Comparison of ENCODE assay signal across 16 cellular contexts in genomic region chr11:7630002-7630401, GRCh38. TPM values are rescaled to one million over a fixed set of nuclear protein-coding genes. Genes with fewer than 3 reads are reported as not detected.
DNase-seq lines count a peak whose midpoint lies in the region; ATAC-seq, FAIRE-seq and TF ChIP-seq lines count a peak whose summit lies in the region.
"Had no signal": no experiment of that assay in that cellular context is flagged by ENCODE, and none has a peak within 500 bp of the region (broad histone marks: within the 10 kb centered on the region; RNA-seq: fewer than 3 reads in every experiment).

No MANE protein-coding gene starts in this region.

- intact Hi-C loops in right lobe of liver (cut with DNase I) (no loop called here), HepG2 (cut with micrococcal nuclease; ENCODE audit: unreplicated experiment) (no loop called here), head of caudate nucleus (cut with DNase I) (no loop called here)

- H3K4me2 ChIP-seq in HepG2 (ENCODE audit: low read depth, low read length), result no peak overlapping the region

- TF ChIP-seq EP300 in HepG2 (IDR thresholded peaks at IDR 0.05; ENCODE audit: low read depth in 2 of 2, low read length in 2 of 2) (no peak), HepG2 (CRISPR knock-in tag; IDR thresholded peaks at IDR 0.05; ENCODE audit: borderline replicate concordance) (no peak)

- H3K36me3 ChIP-seq in right lobe of liver (peaks cover 0 to 72% (median 34%) of the 10 kb centered on the region in 4 donors), HepG2 (replicated peaks in 1 of 2; ENCODE audit: control insufficient read depth in 1 of 2, insufficient read depth in 2 of 2, low read length in 2 of 2) (peaks cover 40 to 88% of the 10 kb centered on the region in 2 experiments)
- H3K36me3 ChIP-seq: breast epithelium, SJCRH30 had no signal

- POLR2A ChIA-PET in HepG2 (lab: Yijun Ruan, JAX), result interaction anchor here (1.0 to 1.4 kb wide), 2 partner anchors 17 to 56 kb away, joined by 3 read pairs; no protein-coding TSS in a partner anchor

- in situ Hi-C loops in HepG2 (cut with HindIII; ENCODE audit: extremely low pct_ligation_motif_present, low pct_unique_long_range_greater_than_20kb), result no loop called here

- no peaks in the 10 kb centered on the region for H3K79me2 ChIP-seq in HepG2 (ENCODE audit: insufficient read depth, low read length)

- no peak overlapping the region for H2AFZ ChIP-seq in HepG2 (ENCODE audit: low read length)

- no TSS peak for BruUV-seq in HepG2 (replicated peaks; lab: Mats Ljungman, UMichigan)

- no peaks in the 10 kb centered on the region for H3K27me3 ChIP-seq in right lobe of liver
- no peaks in the 10 kb centered on the region for H3K27me3 ChIP-seq in HepG2 (ENCODE audit: control insufficient read depth in 1 of 2, insufficient read depth in 2 of 2, low read length in 2 of 2)
- H3K27me3 ChIP-seq: breast epithelium, esophagus muscularis mucosa, SJCRH30 had no signal

- peak; percentile 57 to 65 (median 61) for DNase-seq in right lobe of liver
- DNase-seq in HepG2 (ENCODE audit: low spot score), result no peak
- peak in 40 of 42 donors; percentile 24 to 85 (median 57) for DNase-seq in head of caudate nucleus
- DNase-seq in occipital lobe (lab: John Stamatoyannopoulos, UW), result peak; percentile 3
- DNase-seq in SIG-M5 (lab: John Stamatoyannopoulos, UW), result no peak
- DNase-seq in GOT3 (lab: John Stamatoyannopoulos, UW), result no peak
- no peak for DNase-seq in RCC 7860 (ENCODE audit: low spot score)
- no peak for DNase-seq in central memory CD4-positive, alpha-beta T cell
- DNase-seq: HCEC 1CT, NCI-H2029, NCI-H524 treated with DMSO at 0.1 percent for 48 hours, SJCRH30 had no signal

- H3K27ac ChIP-seq in right lobe of liver (peak overlapping the region in 1 of 3 donors; percentile 13), HepG2 (ENCODE audit: extremely low read length, insufficient read depth, low read length) (no peak overlapping the region)
- H3K27ac ChIP-seq: breast epithelium, SJCRH30 had no signal

- TF ChIP-seq CTCF in right lobe of liver (IDR thresholded peaks at IDR 0.05) (no peak), HepG2 (CRISPR knock-in tag; IDR thresholded peaks at IDR 0.05) (no peak)

- CTCF ChIA-PET in HepG2 (lab: Yijun Ruan, JAX; ENCODE audit: low intra/inter-chr PET ratio, low total read pairs), result no interaction called here

- FAIRE-seq in HepG2 (lab: Jason Lieb, UNC) (no peak), RCC 7860 (lab: Jason Lieb, UNC) (no peak)
- FAIRE-seq: GM12891 had no signal

- no peaks in the 10 kb centered on the region for H4K20me1 ChIP-seq in HepG2 (ENCODE audit: insufficient read depth, low read length)

- no peak for TF ChIP-seq RAD21 in HepG2 (CRISPR knock-in tag; IDR thresholded peaks at IDR 0.05)

- no peaks in the 10 kb centered on the region for H3K9me3 ChIP-seq in right lobe of liver
- no peaks in the 10 kb centered on the region for H3K9me3 ChIP-seq in HepG2 (ENCODE audit: low read length)
- H3K9me3 ChIP-seq: breast epithelium, esophagus muscularis mucosa, SJCRH30 had no signal

- no peak overlapping the region for H3K4me3 ChIP-seq in right lobe of liver
- no peak overlapping the region for H3K4me3 ChIP-seq in HepG2 (replicated peaks in 1 of 3; ENCODE audit: insufficient read depth in 1 of 3, low read depth in 2 of 3, low read length in 3 of 3)
- H3K4me3 ChIP-seq: breast epithelium, esophagus muscularis mucosa, SJCRH30 had no signal

- peak; percentile 72 to 87 (median 82) for ATAC-seq in right lobe of liver
- ATAC-seq in HepG2, result no peak
- ATAC-seq: activated CD4-positive, CD25-positive, alpha-beta regulatory T cell treated with anti-CD3 and anti-CD28 coated beads, Interleukin-2, amount 50 U/mL, for 24 hours had no signal

- peaks cover 0 to 16% (median 13%) of the 10 kb centered on the region in 4 donors for H3K4me1 ChIP-seq in right lobe of liver
- H3K4me1 ChIP-seq in HepG2 (ENCODE audit: insufficient read depth, low read length), result peaks cover 12% of the 10 kb centered on the region
- H3K4me1 ChIP-seq: breast epithelium, SJCRH30 had no signal

- WGBS in right lobe of liver (ENCODE audit: insufficient coverage, low coverage, low lambda C conversion rate, missing lambda C conversion rate), result 14% methylated on average over 1 of the region's 2 CpGs
- 100% methylated on average over 1 of the region's 2 CpGs for WGBS in HepG2 (ENCODE audit: low lambda C conversion rate)

- no peak for TF ChIP-seq POLR2A in right lobe of liver (IDR thresholded peaks at IDR 0.05)
- TF ChIP-seq POLR2A in HepG2 (IDR thresholded peaks at IDR 0.05; ENCODE audit: insufficient read depth in 1 of 2, low read depth in 2 of 2, low read length in 2 of 2), result no peak

- H3K9ac ChIP-seq in HepG2 (ENCODE audit: insufficient read depth, low read depth, low read length), result no peak overlapping the region

TF ChIP-seq in HepG2, 621 proteins besides CTCF, POLR2A, EP300 and RAD21 (continues in another document):
- TF ChIP-seq IRX3 (CRISPR knock-in tag; IDR thresholded peaks at IDR 0.05; ENCODE audit: borderline replicate concordance, low read depth) (no peak), SRSF4 (IDR thresholded peaks at IDR 0.05; ENCODE audit: low read depth, low read length, poor library complexity, severe bottlenecking) (no peak), ZBTB25 (CRISPR knock-in tag; IDR thresholded peaks at IDR 0.05) (no peak), IKZF5 (CRISPR knock-in tag; IDR thresholded peaks at IDR 0.05) (no peak), ZNF709 (CRISPR knock-in tag; IDR thresholded peaks at IDR 0.05) (no peak), GATA4 (IDR thresholded peaks at IDR 0.05; ENCODE audit: borderline replicate concordance, low read depth) (no peak), ZNF292 (CRISPR knock-in tag; IDR thresholded peaks at IDR 0.05; ENCODE audit: borderline replicate concordance, low read depth) (no peak), ZNF253 (CRISPR knock-in tag; IDR thresholded peaks at IDR 0.05; ENCODE audit: borderline replicate concordance) (no peak), ZNF432 (CRISPR knock-in tag; IDR thresholded peaks at IDR 0.05; ENCODE audit: borderline replicate concordance) (no peak), ZNF263 (CRISPR knock-in tag; IDR thresholded peaks at IDR 0.05) (no peak), RNF2 (conservative IDR thresholded peaks at IDR 0.05; ENCODE audit: low read depth) (no peak)

RNA-seq across cellular contexts. Expression of gene CYB5R2, which starts 43.3 kb away (rescaled TPM):
- total RNA-seq in right lobe of liver, result 1 to 10 TPM in 4 of 6 experiments, under 1 TPM in 2; 0.71 to 3.5 (median 1.4) TPM
- total RNA-seq in HepG2 (2016; rRNA removed; fragmentation: Illumina TruSeq; extraction: Trizol), result 0.51 and 0.53 TPM in 2 replicates
- total RNA-seq in HepG2 (2016; cell fraction: cytosol; rRNA removed; fragmentation: Illumina TruSeq; extraction: Trizol; ENCODE audit: low read depth), result 0.18 and 0.20 TPM in 2 replicates
- 0.24 and 0.88 TPM in 2 replicates for total RNA-seq in HepG2 (2016; cell fraction: insoluble cytoplasmic fraction; rRNA removed; fragmentation: Illumina TruSeq; extraction: Trizol)
- 0.46 and 0.76 TPM in 2 replicates for total RNA-seq in HepG2 (2016; cell fraction: membrane; rRNA removed; fragmentation: Illumina TruSeq; extraction: Trizol)
- total RNA-seq in HepG2 (2016; cell fraction: nucleus; rRNA removed; fragmentation: Illumina TruSeq; extraction: Trizol), result 0.60 and 1.4 TPM in 2 replicates
- 0.40 and 1.2 TPM in 2 replicates for polyA plus RNA-seq in HepG2 (2011; rRNA removed)
- 0.38 and 0.49 TPM in 2 replicates for polyA plus RNA-seq in HepG2 (2011; cell fraction: cytosol; rRNA removed)
- polyA plus RNA-seq in HepG2 (2011; cell fraction: nucleus; rRNA removed), result 0.42 and 1.2 TPM in 2 replicates
- polyA plus RNA-seq in HepG2 (2012), result 0.34 and 0.53 TPM in 2 replicates
- 0.32 and 0.83 TPM in 2 replicates for polyA plus RNA-seq in HepG2 (2016; cell fraction: cytosol; fragmentation: Illumina TruSeq; extraction: Trizol; ENCODE audit: low read depth)
- polyA plus RNA-seq in HepG2 (2016; cell fraction: insoluble cytoplasmic fraction; fragmentation: Illumina TruSeq; extraction: Trizol; ENCODE audit: low read depth), result 0.39 and 1.1 TPM in 2 replicates
- 0.48 TPM in 1 of 2 replicates, not detected in the other for polyA plus RNA-seq in HepG2 (2016; cell fraction: membrane; fragmentation: Illumina TruSeq; extraction: Trizol; ENCODE audit: low read depth)
- 0.70 and 0.84 TPM in 2 replicates for polyA plus RNA-seq in HepG2 (2016; cell fraction: nucleus; fragmentation: Illumina TruSeq; extraction: Trizol; ENCODE audit: insufficient read depth, low read depth)
- polyA minus RNA-seq in HepG2 (2011; rRNA and poly(A)+ RNA removed; ENCODE audit: low replicate concordance), result 0.44 TPM in 1 of 2 replicates, not detected in the other
- polyA minus RNA-seq in HepG2 (2011; cell fraction: cytosol; rRNA and poly(A)+ RNA removed), result 0.79 TPM in 1 of 2 replicates, not detected in the other
- under 0.01 and 0.25 TPM in 2 replicates for polyA minus RNA-seq in HepG2 (2011; cell fraction: nucleus; rRNA and poly(A)+ RNA removed)
- 1.2 TPM for total RNA-seq in occipital lobe
- total RNA-seq: SJCRH30 had no signal

Comparison
In these comparisons a context has a peak if more than half of its experiments do, and no peak if none do; other contexts are left out.
1. DNase-seq: peak in right lobe of liver (3 of 3), head of caudate nucleus (40 of 42) and occipital lobe (single experiment); none in HepG2 (single experiment), SIG-M5 (single experiment), GOT3 (single experiment), RCC 7860 (single experiment) and central memory CD4-positive, alpha-beta T cell (single experiment).